In the genomic region with DNA sequence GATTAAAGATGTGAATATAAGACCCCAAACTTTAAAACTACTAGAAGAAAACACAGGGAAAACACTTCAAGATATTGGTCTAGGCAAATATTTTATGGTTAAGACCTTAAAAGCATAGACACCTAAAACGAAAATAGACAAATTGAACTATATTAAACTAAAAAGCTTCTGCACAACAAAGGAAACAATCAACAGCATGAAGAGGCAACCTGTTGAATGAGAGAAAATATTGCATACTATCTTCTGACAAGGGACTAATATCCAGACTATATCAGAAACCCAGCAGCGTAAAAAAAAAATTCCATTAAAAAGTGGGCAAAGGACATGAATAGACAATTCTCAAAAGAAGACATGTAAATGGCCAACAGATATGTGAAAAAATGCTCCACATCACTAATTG, we compare ENCODE assay signal across 3 cellular contexts.
"Had no signal": no experiment of that assay in that cellular context is flagged by ENCODE, and none has a peak within 500 bp of the region (broad histone marks: within the 10 kb centered on the region; RNA-seq: fewer than 3 reads in every experiment).

No MANE protein-coding gene starts in this region.

- H3K4me3 ChIP-seq: GM12878 had no signal

- DNase-seq: GDM1, GF-D8 had no signal
